35 cellular contexts compared by ENCODE assay signal in genomic region chr4:117203231-117203630, GRCh38.
"Had no signal": no experiment of that assay in that cellular context is flagged by ENCODE, and none has a peak within 500 bp of the region (broad histone marks: within the 10 kb centered on the region; RNA-seq: fewer than 3 reads in every experiment).

No MANE protein-coding gene starts in this region.

- H3K9me3 ChIP-seq: MG63 had no signal

- H3K9ac ChIP-seq: KMS-11 had no signal

- H3K36me3 ChIP-seq: MG63 had no signal

- DNase-seq: Karpas-422, Kasumi-1, MG63, MM.1S, MV-4-11, NCI-H1048, NCI-H1092, NCI-H1092 treated with DMSO at 0.1 percent for 48 hours, NCI-H1105, NCI-H1105 treated with DMSO at 0.1 percent for 48 hours, NCI-H1417, NCI-H1417 treated with DMSO at 0.1 percent for 48 hours, NCI-H1436, NCI-H1436 treated with DMSO at 0.1 percent for 48 hours, NCI-H146, NCI-H1694, NCI-H1694 treated with DMSO at 0.1 percent for 48 hours, NCI-H187, NCI-H187 treated with DMSO at 0.1 percent for 48 hours, NCI-H1930, NCI-H2029, NCI-H2029 treated with DMSO at 0.1 percent for 48 hours, NCI-H2081, NCI-H2081 treated with DMSO at 0.1 percent for 48 hours, NCI-H2107, NCI-H2171, NCI-H2171 treated with DMSO at 0.1 percent for 48 hours, NCI-H2227 treated with DMSO at 0.1 percent for 48 hours, NCI-H226, NCI-H345, NCI-H446 treated with DMSO at 0.1 percent for 48 hours, NCI-H510A treated with DMSO at 0.1 percent for 48 hours, NCI-H524, NCI-H524 treated with DMSO at 0.1 percent for 48 hours had no signal

- H3K27ac ChIP-seq: KMS-11 had no signal

- H3K4me2 ChIP-seq: KMS-11 had no signal

- H3K4me3 ChIP-seq: MG63 had no signal

- H3K27me3 ChIP-seq: MG63 had no signal
